Comparison of ENCODE assay signal across 18 cellular contexts in the genomic region with DNA sequence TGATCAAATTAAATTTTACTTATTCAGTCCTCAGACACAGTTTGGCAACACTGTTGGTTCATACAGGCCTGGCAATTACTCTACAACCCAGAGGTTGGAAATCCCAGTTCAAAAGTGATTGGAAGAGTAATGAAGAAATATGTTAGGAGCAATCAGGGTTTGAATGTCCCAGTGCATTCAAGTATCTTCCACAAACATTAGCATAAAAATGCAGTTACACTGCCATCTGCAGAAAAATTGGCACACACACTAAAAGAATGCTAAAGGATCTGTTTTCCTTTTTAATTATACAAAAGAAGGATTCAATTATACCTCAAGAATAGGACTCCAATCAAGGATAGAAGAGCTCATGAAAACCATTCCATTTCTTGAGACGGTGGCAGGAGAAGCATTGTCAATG.
A peak's percentile ranks its signal among the peaks of the same experiment; 100 is the strongest.
DNase-seq lines count a peak whose midpoint lies in the region; ATAC-seq, FAIRE-seq and TF ChIP-seq lines count a peak whose summit lies in the region.
"Had no signal": no experiment of that assay in that cellular context is flagged by ENCODE, and none has a peak within 500 bp of the region (broad histone marks: within the 10 kb centered on the region; RNA-seq: fewer than 3 reads in every experiment).

No MANE protein-coding gene starts in this region.

- peak; percentile 59 for FAIRE-seq in HTR-8/SVneo (lab: Jason Lieb, UNC)
- FAIRE-seq: GM12878, H1 had no signal

- DNase-seq in HTR-8/SVneo (ENCODE audit: insufficient read length, low spot score) = peak; percentile 30
- DNase-seq in RKO (ENCODE audit: low spot score) = peak; percentile 24
- DNase-seq in foreskin keratinocyte = peak in 1 of 2 donors; percentile 22
- DNase-seq in cortex of kidney (lab: John Stamatoyannopoulos, UW) = no peak
- DNase-seq in GM10266 (ENCODE audit: extremely low spot score) = no peak
- DNase-seq: activated CD4-positive, alpha-beta T cell treated with anti-CD3 and anti-CD28 coated beads for 1 hour; activated naive CD4-positive, alpha-beta T cell treated with Interleukin-2 at 50 U/mL for 16 hours; CD4-positive, CD25-positive, alpha-beta regulatory T cell; dorsolateral prefrontal cortex; NCI-H1436 treated with DMSO at 0.1 percent for 48 hours; NCI-H510A; tibial artery had no signal

- H3K27ac ChIP-seq in C4-2B (no peak overlapping the region), foreskin keratinocyte (no peak overlapping the region)
- H3K27ac ChIP-seq: dorsolateral prefrontal cortex, skin epidermis, tibial artery had no signal

- H3K4me1 ChIP-seq in foreskin keratinocyte = no peaks in the 10 kb centered on the region
- H3K4me1 ChIP-seq: tibial artery had no signal

- H3K27me3 ChIP-seq in foreskin keratinocyte = no peaks in the 10 kb centered on the region
- H3K27me3 ChIP-seq: dorsolateral prefrontal cortex, tibial artery had no signal

- TF ChIP-seq CTCF in C4-2B (conservative IDR thresholded peaks at IDR 0.05) (peak; percentile 16; the same call in 1 of the 2 replicates), foreskin keratinocyte (conservative IDR thresholded peaks at IDR 0.05) (peak; percentile 65), GM10266 (IDR thresholded peaks at IDR 0.05; ENCODE audit: control insufficient read depth, insufficient read depth, low read depth, missing control alignments) (no peak)

- ATAC-seq in foreskin keratinocyte (no peak), GM21515 (IDR thresholded peaks at IDR 0.05; ENCODE audit: unreplicated experiment) (no peak), HG03439 (IDR thresholded peaks at IDR 0.05; ENCODE audit: unreplicated experiment) (no peak)
- ATAC-seq: GM12878 had no signal

Comparison
In these comparisons a context has a peak if more than half of its experiments do, and no peak if none do; other contexts are left out.
1. DNase-seq: peak in HTR-8/SVneo (single experiment) and RKO (single experiment); none in cortex of kidney (single experiment) and GM10266 (single experiment).